In genomic region chr3:157906627-157907026, GRCh38 we compare ENCODE assay signal across 21 cellular contexts.
A peak's percentile ranks its signal among the peaks of the same experiment; 100 is the strongest.
DNase-seq lines count a peak whose midpoint lies in the region; ATAC-seq and TF ChIP-seq lines count a peak whose summit lies in the region.
"Had no signal": no experiment of that assay in that cellular context is flagged by ENCODE, and none has a peak within 500 bp of the region (broad histone marks: within the 10 kb centered on the region; RNA-seq: fewer than 3 reads in every experiment).

No MANE protein-coding gene starts in this region.

- intact Hi-C loops in naive thymus-derived CD4-positive, alpha-beta T cell (cut with micrococcal nuclease), result loop anchor here in 1 of 2 donors (5.0 kb wide), 1 partner anchor 856 kb away; no protein-coding TSS in a partner anchor
- intact Hi-C loops in prostate gland (cut with DNase I), result no loop called here

- TF ChIP-seq POLR2A in prostate gland (IDR thresholded peaks at IDR 0.05), result no peak

- no peaks in the 10 kb centered on the region for H3K36me3 ChIP-seq in naive thymus-derived CD4-positive, alpha-beta T cell (ENCODE audit: control insufficient read depth in 2 of 3, insufficient read depth in 3 of 3, low read length in 3 of 3)
- H3K36me3 ChIP-seq in prostate gland, result no peaks in the 10 kb centered on the region
- H3K36me3 ChIP-seq in endodermal cell (ENCODE audit: control insufficient read depth, insufficient read depth, low read length), result no peaks in the 10 kb centered on the region
- H3K36me3 ChIP-seq: WERI-Rb-1 had no signal

- DNase-seq in ACHN, result peak; percentile 2
- peak; percentile 13 for DNase-seq in EL
- peak; percentile 22 for DNase-seq in RKO (ENCODE audit: low spot score)
- peak; percentile 58 for DNase-seq in fibroblast of peridontal ligament (ENCODE audit: extremely low read depth)
- no peak for DNase-seq in naive thymus-derived CD4-positive, alpha-beta T cell
- no peak for DNase-seq in prostate gland (ENCODE audit: low spot score)
- no peak for DNase-seq in endodermal cell
- no peak for DNase-seq in cerebellum (ENCODE audit: low spot score)
- DNase-seq: activated CD8-positive, alpha-beta T cell treated with anti-CD3 and anti-CD28 coated beads, Interleukin-2, amount 10 ng/mL, durations not matched to agents 7 days and 5 days; activated naive CD8-positive, alpha-beta T cell treated with anti-CD3 and anti-CD28 coated beads, Interleukin-2, amount 10 ng/mL, durations not matched to agents 7 days and 5 days; activated T-cell treated with anti-CD3 and anti-CD28 coated beads, Interleukin-2, amount 50 U/mL, for 72 hours; central memory CD4-positive, alpha-beta T cell; DMS153; stimulated activated CD4-positive, alpha-beta T cell treated with anti-CD3 and anti-CD28 coated beads, Interleukin-15, amount 100 ng/mL, for 24 hours; WERI-Rb-1 had no signal

- no peaks in the 10 kb centered on the region for H3K4me1 ChIP-seq in naive thymus-derived CD4-positive, alpha-beta T cell (ENCODE audit: control insufficient read depth in 2 of 2, insufficient read depth in 2 of 2, low read length in 2 of 2)
- H3K4me1 ChIP-seq in prostate gland (replicated peaks) (no peaks in the 10 kb centered on the region), endodermal cell (ENCODE audit: control insufficient read depth, insufficient read depth, low read length) (peaks cover 6% of the 10 kb centered on the region)

- no peaks in the 10 kb centered on the region for H3K27me3 ChIP-seq in naive thymus-derived CD4-positive, alpha-beta T cell (ENCODE audit: control insufficient read depth in 2 of 2, insufficient read depth in 2 of 2, low read length in 2 of 2)
- no peaks in the 10 kb centered on the region for H3K27me3 ChIP-seq in prostate gland (replicated peaks; ENCODE audit: insufficient read depth)
- no peaks in the 10 kb centered on the region for H3K27me3 ChIP-seq in endodermal cell (ENCODE audit: control insufficient read depth, insufficient read depth, low read length, poor library complexity, severe bottlenecking)

- H3K9me3 Mint-ChIP-seq in naive thymus-derived CD4-positive, alpha-beta T cell, result peaks cover 3 to 29% (median 15%) of the 10 kb centered on the region in 11 donors
- H3K9me3 Mint-ChIP-seq in endodermal cell, result peaks cover 2% of the 10 kb centered on the region

- in situ Hi-C loops in ACHN (cut with HindIII; ENCODE audit: low pct_ligation_motif_present, low pct_unique_long_range_greater_than_20kb, low sequenced_read_pairs), result no loop called here

- ATAC-seq in naive thymus-derived CD4-positive, alpha-beta T cell, result no peak
- ATAC-seq: activated CD8-positive, alpha-beta T cell treated with anti-CD3 and anti-CD28 coated beads, Interleukin-2, amount 10 ng/mL, durations not matched to agents 7 days and 5 days; activated T-cell treated with anti-CD3 and anti-CD28 coated beads, Interleukin-2, amount 50 U/mL, for 72 hours; natural killer cell treated with Interleukin-12 subunit alpha and Interleukin-12 subunit beta and Interleukin-15 and Interleukin-18, amount 100 ng/mL, for 72 hours; Right ventricle myocardium inferior had no signal

- no peaks in the 10 kb centered on the region for H3K36me3 Mint-ChIP-seq in naive thymus-derived CD4-positive, alpha-beta T cell
- H3K36me3 Mint-ChIP-seq in endodermal cell (ENCODE audit: low read depth), result no peaks in the 10 kb centered on the region
- H3K36me3 Mint-ChIP-seq: activated naive CD8-positive, alpha-beta T cell treated with anti-CD3 and anti-CD28 coated beads, Interleukin-2, amount 10 ng/mL, durations not matched to agents 7 days and 5 days; memory B cell had no signal

- no peaks in the 10 kb centered on the region for H3K27me3 Mint-ChIP-seq in naive thymus-derived CD4-positive, alpha-beta T cell
- H3K27me3 Mint-ChIP-seq in endodermal cell (ENCODE audit: insufficient read depth), result no peaks in the 10 kb centered on the region
- H3K27me3 Mint-ChIP-seq: activated naive CD8-positive, alpha-beta T cell treated with anti-CD3 and anti-CD28 coated beads, Interleukin-2, amount 10 ng/mL, durations not matched to agents 7 days and 5 days; B cell; memory B cell; natural killer cell treated with Interleukin-12 subunit alpha and Interleukin-12 subunit beta and Interleukin-15 and Interleukin-18, amount 100 ng/mL, for 72 hours; stimulated activated naive CD8-positive, alpha-beta T cell treated with anti-CD3 and anti-CD28 coated beads, Interleukin-15, Interleukin-2, amounts not matched to agents 100 ng/mL and 50 ng/mL, for 24 hours had no signal

- no peaks in the 10 kb centered on the region for H3K4me1 Mint-ChIP-seq in naive thymus-derived CD4-positive, alpha-beta T cell
- H3K4me1 Mint-ChIP-seq in endodermal cell, result peaks cover 7% of the 10 kb centered on the region
- H3K4me1 Mint-ChIP-seq: activated naive CD8-positive, alpha-beta T cell treated with anti-CD3 and anti-CD28 coated beads, Interleukin-2, amount 10 ng/mL, durations not matched to agents 7 days and 5 days; B cell; memory B cell had no signal

- CTCF ChIA-PET in naive thymus-derived CD4-positive, alpha-beta T cell (lab: Charles Lee), result no interaction called here

- H3K27ac Mint-ChIP-seq in naive thymus-derived CD4-positive, alpha-beta T cell, result no peak overlapping the region
- H3K27ac Mint-ChIP-seq in endodermal cell, result no peak overlapping the region
- H3K27ac Mint-ChIP-seq: activated CD8-positive, alpha-beta T cell treated with anti-CD3 and anti-CD28 coated beads, Interleukin-2, amount 10 ng/mL, durations not matched to agents 7 days and 5 days; activated naive CD8-positive, alpha-beta T cell treated with anti-CD3 and anti-CD28 coated beads, Interleukin-2, amount 10 ng/mL, durations not matched to agents 7 days and 5 days; activated T-cell treated with anti-CD3 and anti-CD28 coated beads, Interleukin-2, amount 50 U/mL, for 72 hours; B cell; memory B cell; natural killer cell treated with Interleukin-12 subunit alpha and Interleukin-12 subunit beta and Interleukin-15 and Interleukin-18, amount 100 ng/mL, for 72 hours; stimulated activated naive CD8-positive, alpha-beta T cell treated with anti-CD3 and anti-CD28 coated beads, Interleukin-15, Interleukin-2, amounts not matched to agents 100 ng/mL and 50 ng/mL, for 24 hours; T-helper 1 cell treated with Interleukin-12 subunit alpha and Interleukin-12 subunit beta and Interleukin-4 antibody, amounts not matched to agents 30 μg/mL and 1 μg/mL, for 36 hours had no signal

- no peak overlapping the region for H3K4me3 Mint-ChIP-seq in naive thymus-derived CD4-positive, alpha-beta T cell
- no peak overlapping the region for H3K4me3 Mint-ChIP-seq in endodermal cell
- H3K4me3 Mint-ChIP-seq: activated CD8-positive, alpha-beta T cell treated with anti-CD3 and anti-CD28 coated beads, Interleukin-2, amount 10 ng/mL, durations not matched to agents 7 days and 5 days; activated naive CD8-positive, alpha-beta T cell treated with anti-CD3 and anti-CD28 coated beads, Interleukin-2, amount 10 ng/mL, durations not matched to agents 7 days and 5 days; activated T-cell treated with anti-CD3 and anti-CD28 coated beads, Interleukin-2, amount 50 U/mL, for 72 hours; B cell; memory B cell; natural killer cell treated with Interleukin-12 subunit alpha and Interleukin-12 subunit beta and Interleukin-15 and Interleukin-18, amount 100 ng/mL, for 72 hours; stimulated activated naive CD8-positive, alpha-beta T cell treated with anti-CD3 and anti-CD28 coated beads, Interleukin-15, Interleukin-2, amounts not matched to agents 100 ng/mL and 50 ng/mL, for 24 hours; T-helper 1 cell treated with Interleukin-12 subunit alpha and Interleukin-12 subunit beta and Interleukin-4 antibody, amounts not matched to agents 30 μg/mL and 1 μg/mL, for 36 hours had no signal

- POLR2A ChIA-PET in naive thymus-derived CD4-positive, alpha-beta T cell (lab: Charles Lee), result no interaction called here

- peaks cover 0 to 9% (median 0%) of the 10 kb centered on the region in 3 experiments for H3K9me3 ChIP-seq in naive thymus-derived CD4-positive, alpha-beta T cell (ENCODE audit: control insufficient read depth in 2 of 3, low read length in 3 of 3)
- H3K9me3 ChIP-seq in prostate gland, result no peaks in the 10 kb centered on the region
- H3K9me3 ChIP-seq in endodermal cell (ENCODE audit: control insufficient read depth, low read length), result no peaks in the 10 kb centered on the region

- H3K4me3 ChIP-seq in naive thymus-derived CD4-positive, alpha-beta T cell (ENCODE audit: low read length), result no peak overlapping the region
- no peak overlapping the region for H3K4me3 ChIP-seq in prostate gland
- no peak overlapping the region for H3K4me3 ChIP-seq in endodermal cell (ENCODE audit: low read length)

- no peak overlapping the region for H3K9ac ChIP-seq in endodermal cell (ENCODE audit: extremely low read depth, low read length, poor library complexity, severe bottlenecking)

- TF ChIP-seq CTCF in prostate gland (IDR thresholded peaks at IDR 0.05) (no peak), endodermal cell (conservative IDR thresholded peaks at IDR 0.05) (no peak)

- H3K27ac ChIP-seq in naive thymus-derived CD4-positive, alpha-beta T cell (ENCODE audit: low read depth, low read length), result no peak overlapping the region
- no peak overlapping the region for H3K27ac ChIP-seq in prostate gland
- no peak overlapping the region for H3K27ac ChIP-seq in endodermal cell (ENCODE audit: low read depth, low read length)
- H3K27ac ChIP-seq: WERI-Rb-1 had no signal

Comparison
In these comparisons a context has a peak if more than half of its experiments do, and no peak if none do; other contexts are left out.
1. DNase-seq: peak in ACHN (single experiment), EL (single experiment), RKO (single experiment) and fibroblast of peridontal ligament (single experiment); none in naive thymus-derived CD4-positive, alpha-beta T cell (0 of 9), prostate gland (single experiment), endodermal cell (single experiment) and cerebellum (single experiment).